Comparison of ENCODE assay signal across 27 cellular contexts in the genomic region with DNA sequence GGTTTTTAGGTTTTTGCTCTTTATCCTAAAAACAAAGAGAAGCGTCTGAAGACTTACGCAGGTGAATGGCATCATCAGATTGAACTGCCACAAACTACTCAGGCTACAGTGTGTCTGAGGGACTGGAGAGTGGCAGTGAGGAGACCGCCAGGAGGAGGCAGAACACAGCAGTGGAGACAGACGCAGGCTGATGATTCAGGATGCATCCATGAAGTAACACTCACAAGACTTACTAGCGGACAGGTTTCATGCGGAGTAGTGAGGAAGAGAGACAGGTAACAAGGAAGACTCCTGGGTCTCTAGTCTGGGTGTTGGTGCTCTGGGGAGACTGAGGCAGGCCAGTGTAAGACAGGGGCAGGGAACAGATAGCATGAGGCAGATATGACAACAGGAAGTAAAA.
"Had no signal": no experiment of that assay in that cellular context is flagged by ENCODE, and none has a peak within 500 bp of the region (broad histone marks: within the 10 kb centered on the region; RNA-seq: fewer than 3 reads in every experiment).

No MANE protein-coding gene starts in this region.

- H3K36me3 Mint-ChIP-seq: activated CD8-positive, alpha-beta memory T cell treated with anti-CD3 and anti-CD28 coated beads, Interleukin-2, amount 10 ng/mL, durations not matched to agents 7 days and 5 days; activated naive CD8-positive, alpha-beta T cell; IgD-negative memory B cell had no signal

- H3K27ac Mint-ChIP-seq: activated B cell treated with CpG ODN at 0.5 μM for 24 hours; activated CD4-positive, alpha-beta T cell treated with anti-CD3 and anti-CD28 coated beads, Interleukin-2, amount 10 ng/mL, durations not matched to agents 24 days and 14 days; activated CD8-positive, alpha-beta memory T cell treated with anti-CD3 and anti-CD28 coated beads, Interleukin-2, amount 10 ng/mL, durations not matched to agents 7 days and 5 days; activated naive CD4-positive, alpha-beta T cell treated with anti-CD3 and anti-CD28 coated beads for 36 hours; activated naive CD8-positive, alpha-beta T cell; activated T-cell treated with anti-CD3 and anti-CD28 coated beads, Interleukin-2, amount 50 U/mL, for 24 hours; activated T-helper 1 cell treated with anti-CD3 and anti-CD28 coated beads, Interleukin-12 subunit alpha, Interleukin-12 subunit beta, Interleukin-2, Interleukin-4 antibody, amounts not matched to agents 30 ng/mL and 10 ng/mL and 1 ng/mL, durations not matched to agents 14 hours and 24 hours and 36 hours; T-helper 17 cell had no signal

- H3K4me3 Mint-ChIP-seq: activated B cell treated with CpG ODN at 0.5 μM for 24 hours; activated CD4-positive, alpha-beta T cell treated with anti-CD3 and anti-CD28 coated beads, Interleukin-2, amount 10 ng/mL, durations not matched to agents 24 days and 14 days; activated CD8-positive, alpha-beta memory T cell treated with anti-CD3 and anti-CD28 coated beads, Interleukin-2, amount 10 ng/mL, durations not matched to agents 7 days and 5 days; activated naive CD4-positive, alpha-beta T cell treated with anti-CD3 and anti-CD28 coated beads for 36 hours; activated naive CD8-positive, alpha-beta T cell; activated T-cell treated with anti-CD3 and anti-CD28 coated beads, Interleukin-2, amount 50 U/mL, for 24 hours; activated T-helper 1 cell treated with anti-CD3 and anti-CD28 coated beads, Interleukin-12 subunit alpha, Interleukin-12 subunit beta, Interleukin-2, Interleukin-4 antibody, amounts not matched to agents 30 ng/mL and 10 ng/mL and 1 ng/mL, durations not matched to agents 14 hours and 24 hours and 36 hours; T-helper 17 cell had no signal

- FAIRE-seq: astrocyte had no signal

- H3K9ac ChIP-seq: KMS-11 had no signal

- ATAC-seq: activated CD8-positive, alpha-beta memory T cell treated with anti-CD3 and anti-CD28 coated beads, Interleukin-2, amount 10 ng/mL, durations not matched to agents 7 days and 5 days; T-helper 17 cell had no signal

- H2AFZ ChIP-seq: PC-9 had no signal

- H3K4me3 ChIP-seq: cardiac muscle cell, PC-9 had no signal

- DNase-seq: activated B cell treated with CpG ODN at 0.5 μM for 24 hours; activated CD4-positive, alpha-beta T cell treated with anti-CD3 and anti-CD28 coated beads for 1 hour; activated CD4-positive, alpha-beta T cell treated with anti-CD3 and anti-CD28 coated beads, Interleukin-2, amount 10 ng/mL, durations not matched to agents 24 days and 14 days; activated CD4-positive, alpha-beta T cell treated with anti-CD3 and anti-CD28 coated beads, Interleukin-2, amount 50 U/mL, for 48 hours; activated CD8-positive, alpha-beta memory T cell treated with anti-CD3 and anti-CD28 coated beads, Interleukin-2, amount 10 ng/mL, durations not matched to agents 7 days and 5 days; activated effector memory CD4-positive, alpha-beta T cell treated with anti-CD3 and anti-CD28 coated beads, Interleukin-2, amount 50 U/mL, for 16 hours; activated naive CD4-positive, alpha-beta T cell treated with anti-CD3 and anti-CD28 coated beads for 36 hours; activated T-cell treated with anti-CD3 and anti-CD28 coated beads, Interleukin-2, amount 50 U/mL, for 24 hours; amygdala; brain microvascular endothelial cell; NCI-H1092; NCI-H1417; NCI-H1930; NCI-H2107; NCI-H2171 treated with DMSO at 0.1 percent for 48 hours; NCI-H345; NCI-H510A treated with DMSO at 0.1 percent for 48 hours; PC-9; SHP77 treated with DMSO at 0.1 percent for 48 hours; T-helper 17 cell; T-helper 9 cell had no signal

- H3K27me3 Mint-ChIP-seq: activated naive CD8-positive, alpha-beta T cell; activated T-cell treated with anti-CD3 and anti-CD28 coated beads, Interleukin-2, amount 50 U/mL, for 24 hours; IgD-negative memory B cell had no signal

- H3K27me3 ChIP-seq: brain microvascular endothelial cell, cardiac muscle cell had no signal

- H3K4me2 ChIP-seq: KMS-11 had no signal

- H3K4me1 Mint-ChIP-seq: activated CD8-positive, alpha-beta memory T cell treated with anti-CD3 and anti-CD28 coated beads, Interleukin-2, amount 10 ng/mL, durations not matched to agents 7 days and 5 days; IgD-negative memory B cell had no signal

- H3K9me3 Mint-ChIP-seq: activated B cell treated with CpG ODN at 0.5 μM for 24 hours; activated CD4-positive, alpha-beta T cell treated with anti-CD3 and anti-CD28 coated beads, Interleukin-2, amount 10 ng/mL, durations not matched to agents 24 days and 14 days; activated naive CD4-positive, alpha-beta T cell treated with anti-CD3 and anti-CD28 coated beads for 36 hours; activated T-cell treated with anti-CD3 and anti-CD28 coated beads, Interleukin-2, amount 50 U/mL, for 24 hours; activated T-helper 1 cell treated with anti-CD3 and anti-CD28 coated beads, Interleukin-12 subunit alpha, Interleukin-12 subunit beta, Interleukin-2, Interleukin-4 antibody, amounts not matched to agents 30 ng/mL and 10 ng/mL and 1 ng/mL, durations not matched to agents 14 hours and 24 hours and 36 hours; IgD-negative memory B cell had no signal

- H3K36me3 ChIP-seq: brain microvascular endothelial cell, cardiac muscle cell had no signal

- H3K27ac ChIP-seq: brain microvascular endothelial cell, cardiac muscle cell, KMS-11 had no signal
